Comparison of ENCODE assay signal across 16 cellular contexts in genomic region chr5:134948929-134949328, GRCh38. TPM values are rescaled to one million over a fixed set of nuclear protein-coding genes. Genes with fewer than 3 reads are reported as not detected.
A peak's percentile ranks its signal among the peaks of the same experiment; 100 is the strongest.
DNase-seq lines count a peak whose midpoint lies in the region; ATAC-seq and TF ChIP-seq lines count a peak whose summit lies in the region.
"Had no signal": no experiment of that assay in that cellular context is flagged by ENCODE, and none has a peak within 500 bp of the region (broad histone marks: within the 10 kb centered on the region; RNA-seq: fewer than 3 reads in every experiment).

No MANE protein-coding gene starts in this region.

- TF ChIP-seq CTCF in heart left ventricle (IDR thresholded peaks at IDR 0.05) (no peak), right atrium auricular region (IDR thresholded peaks at IDR 0.05) (no peak), mammary epithelial cell (conservative IDR thresholded peaks at IDR 0.05 in 1 of 2, IDR thresholded peaks at IDR 0.05 in 1 of 2; ENCODE audit: extremely low read depth in 1 of 2, insufficient read depth in 1 of 2, low read depth in 1 of 2, low read length in 2 of 2) (no peak), H9 (conservative IDR thresholded peaks at IDR 0.05) (no peak), lower leg skin (IDR thresholded peaks at IDR 0.05) (no peak)

- no peak overlapping the region for H3K27ac ChIP-seq in heart left ventricle
- H3K27ac ChIP-seq in right atrium auricular region: no peak overlapping the region
- no peak overlapping the region for H3K27ac ChIP-seq in mammary epithelial cell (ENCODE audit: insufficient read depth, low read depth, low read length)
- no peak overlapping the region for H3K27ac ChIP-seq in H9 (ENCODE audit: insufficient read length, low read depth, low read length)
- H3K27ac ChIP-seq: Peyer's patch, thyroid gland had no signal

- no peak overlapping the region for H4K5ac ChIP-seq in H9 (ENCODE audit: insufficient read length, low read depth, low read length)

- dilution Hi-C loops in mammary epithelial cell (cut with HindIII; ENCODE audit: low sequenced_read_pairs): no loop called here

- H4K91ac ChIP-seq in H9 (ENCODE audit: insufficient read length, low read depth, low read length): no peak overlapping the region

- no peak overlapping the region for H2BK5ac ChIP-seq in H9 (ENCODE audit: insufficient read length, low read length)

- H3K36me3 ChIP-seq in heart left ventricle (no peaks in the 10 kb centered on the region), right atrium auricular region (no peaks in the 10 kb centered on the region), mammary epithelial cell (ENCODE audit: insufficient read depth, low read length) (peaks cover 2% of the 10 kb centered on the region)
- H3K36me3 ChIP-seq: Peyer's patch, thyroid gland had no signal

- no peak overlapping the region for H2BK15ac ChIP-seq in H9 (ENCODE audit: low read depth, low read length)

- H3K14ac ChIP-seq in H9 (ENCODE audit: insufficient read depth, low read length): no peak overlapping the region

- no peak overlapping the region for H2AK5ac ChIP-seq in H9 (ENCODE audit: insufficient read length, low read length)

- peaks cover 0 to 18% (median 8%) of the 10 kb centered on the region in 12 donors for H3K4me1 ChIP-seq in heart left ventricle
- H3K4me1 ChIP-seq in right atrium auricular region: peaks cover 0 to 10% of the 10 kb centered on the region in 2 donors
- no peaks in the 10 kb centered on the region for H3K4me1 ChIP-seq in mammary epithelial cell (ENCODE audit: insufficient read depth, low read length)
- no peaks in the 10 kb centered on the region for H3K4me1 ChIP-seq in H9 (ENCODE audit: insufficient read depth, low read length)
- H3K4me1 ChIP-seq: Peyer's patch had no signal

- H3K27me3 ChIP-seq in heart left ventricle (no peaks in the 10 kb centered on the region), right atrium auricular region (no peaks in the 10 kb centered on the region), mammary epithelial cell (ENCODE audit: insufficient read depth, low read length) (no peaks in the 10 kb centered on the region), H9 (ENCODE audit: insufficient read depth, low read length) (no peaks in the 10 kb centered on the region)
- H3K27me3 ChIP-seq: Peyer's patch, thyroid gland had no signal

- no peaks in the 10 kb centered on the region for H4K20me1 ChIP-seq in mammary epithelial cell (ENCODE audit: insufficient read depth, low read length)
- H4K20me1 ChIP-seq in H9 (ENCODE audit: control insufficient read depth, insufficient read depth, insufficient read length): no peaks in the 10 kb centered on the region

- no peak overlapping the region for H3K9ac ChIP-seq in mammary epithelial cell (ENCODE audit: insufficient read depth, low read length)
- no peak overlapping the region for H3K9ac ChIP-seq in H9 (ENCODE audit: extremely low read depth, insufficient read length, low read length)

- ATAC-seq in heart left ventricle: peak in 3 of 4 donors; percentile 57 to 86 (median 66)
- ATAC-seq in activated naive CD4-positive, alpha-beta T cell treated with anti-CD3 and anti-CD28 coated beads, Interleukin-2, amount 50 U/mL, for 72 hours: no peak

- BruUV-seq in mammary epithelial cell (replicated peaks; lab: Mats Ljungman, UMichigan): no TSS peak

- H3T11ph ChIP-seq in H9 (ENCODE audit: low read length): no peak overlapping the region

- H3K4me2 ChIP-seq in mammary epithelial cell (ENCODE audit: insufficient read depth, low read depth, low read length): no peak overlapping the region
- H3K4me2 ChIP-seq in H9 (ENCODE audit: insufficient read depth, insufficient read length, low read length): no peak overlapping the region

- no peaks in the 10 kb centered on the region for H3K79me1 ChIP-seq in H9 (ENCODE audit: insufficient read depth, low read depth, low read length, poor library complexity, severe bottlenecking)

- peaks cover 0 to 2% (median 0%) of the 10 kb centered on the region in 3 experiments; a peak in 1 of 7 replicates for H3K36me3 Mint-ChIP-seq in H9 (ENCODE audit: insufficient read depth in 1 of 3, low read depth in 3 of 3)
- peaks cover 0 to under 1% of the 10 kb centered on the region in 2 donors for H3K36me3 Mint-ChIP-seq in activated naive CD4-positive, alpha-beta T cell treated with anti-CD3 and anti-CD28 coated beads, Interleukin-2, amount 50 U/mL, for 72 hours

- no peak overlapping the region for H3K4ac ChIP-seq in H9 (ENCODE audit: low read depth, low read length)

- no peak overlapping the region for H2BK120ac ChIP-seq in H9 (ENCODE audit: low read depth, low read length, poor library complexity, severe bottlenecking)

- no peak overlapping the region for H3K56ac ChIP-seq in H9 (ENCODE audit: insufficient read length, low read depth, low read length)

- H3K4me3 ChIP-seq in heart left ventricle: no peak overlapping the region
- H3K4me3 ChIP-seq in right atrium auricular region: no peak overlapping the region
- H3K4me3 ChIP-seq in mammary epithelial cell (replicated peaks in 1 of 3; ENCODE audit: insufficient read depth in 1 of 3, low read depth in 2 of 3, low read length in 3 of 3): no peak overlapping the region
- H3K4me3 ChIP-seq in lower leg skin (ENCODE audit: low read depth, poor library complexity, severe bottlenecking): no peak overlapping the region
- H3K4me3 ChIP-seq: Peyer's patch, thyroid gland had no signal

- intact Hi-C loops in heart left ventricle (cut with DNase I): no loop called here
- intact Hi-C loops in mammary epithelial cell (cut with micrococcal nuclease): no loop called here
- intact Hi-C loops in head of caudate nucleus (cut with DNase I): no loop called here
- intact Hi-C loops in lower leg skin (cut with DNase I; ENCODE audit: low total_unique reads): no loop called here

- no peaks in the 10 kb centered on the region; a peak in 1 of 5 replicates for H3K9me3 Mint-ChIP-seq in H9
- peaks cover 0 to 2% of the 10 kb centered on the region in 2 donors for H3K9me3 Mint-ChIP-seq in activated naive CD4-positive, alpha-beta T cell treated with anti-CD3 and anti-CD28 coated beads, Interleukin-2, amount 50 U/mL, for 72 hours
- H3K9me3 Mint-ChIP-seq: activated CD4-positive, alpha-beta T cell treated with anti-CD3 and anti-CD28 coated beads, Interleukin-2, amount 10 ng/mL, durations not matched to agents 7 days and 5 days; IgD-negative memory B cell had no signal

- no peaks in the 10 kb centered on the region for H3K27me3 Mint-ChIP-seq in H9 (ENCODE audit: low read depth)
- H3K27me3 Mint-ChIP-seq: activated CD4-positive, alpha-beta T cell treated with anti-CD3 and anti-CD28 coated beads, Interleukin-2, amount 10 ng/mL, durations not matched to agents 7 days and 5 days; IgD-negative memory B cell had no signal

- no peak for TF ChIP-seq POLR2A in heart left ventricle (IDR thresholded peaks at IDR 0.05)
- TF ChIP-seq POLR2A in lower leg skin (IDR thresholded peaks at IDR 0.05): no peak

- H3K4me3 Mint-ChIP-seq in H9: no peak overlapping the region
- H3K4me3 Mint-ChIP-seq: activated CD4-positive, alpha-beta T cell treated with anti-CD3 and anti-CD28 coated beads, Interleukin-2, amount 10 ng/mL, durations not matched to agents 7 days and 5 days; endodermal cell; IgD-negative memory B cell had no signal

- CTCF ChIA-PET in mammary epithelial cell (lab: Charles Lee; ENCODE audit: low non-redundant PET): no interaction called here

- no peak overlapping the region for H2BK20ac ChIP-seq in H9 (ENCODE audit: low read depth, low read length, poor library complexity, severe bottlenecking)

- H2BK12ac ChIP-seq in H9 (ENCODE audit: insufficient read length, low read depth, low read length): no peak overlapping the region

- peaks cover 0 to 2% of the 10 kb centered on the region in 2 experiments; a peak in 1 of 4 replicates for H3K4me1 Mint-ChIP-seq in H9
- H3K4me1 Mint-ChIP-seq: activated CD4-positive, alpha-beta T cell treated with anti-CD3 and anti-CD28 coated beads, Interleukin-2, amount 10 ng/mL, durations not matched to agents 7 days and 5 days; IgD-negative memory B cell had no signal

- H3K79me2 ChIP-seq in mammary epithelial cell (ENCODE audit: insufficient read depth, low read length): no peaks in the 10 kb centered on the region
- no peaks in the 10 kb centered on the region for H3K79me2 ChIP-seq in H9 (ENCODE audit: insufficient read depth, low read length)

- no peak overlapping the region for H4K8ac ChIP-seq in H9 (replicated peaks; ENCODE audit: insufficient read length, low read depth, low read length)

- no peak overlapping the region for H3K18ac ChIP-seq in H9 (ENCODE audit: insufficient read length, low read depth, low read length)

- 42 to 59% (median 53%) methylated on average over 5 of the region's 5 CpGs for WGBS in heart left ventricle, 4 donors
- 51% methylated on average over 5 of the region's 5 CpGs for whole genome bisulfite sequencing in mammary epithelial cell (ENCODE audit: low coverage, missing lambda C conversion rate)
- no CpG with 5 or more reads among the region's 5 CpGs for WGBS in H9 (ENCODE audit: extremely low coverage, insufficient read length, low lambda C conversion rate)
- WGBS in lower leg skin, 2 donors: 44 to 51% methylated on average over 5 of the region's 5 CpGs

- H3K9me3 ChIP-seq in heart left ventricle: peaks cover 0 to 5% (median under 1%) of the 10 kb centered on the region in 12 donors
- H3K9me3 ChIP-seq in right atrium auricular region: peaks cover 0 to 3% of the 10 kb centered on the region in 2 donors
- no peaks in the 10 kb centered on the region for H3K9me3 ChIP-seq in mammary epithelial cell (replicated peaks; ENCODE audit: insufficient read depth, low read length)
- H3K9me3 ChIP-seq in H9 (ENCODE audit: control insufficient read depth, low read depth, low read length): no peaks in the 10 kb centered on the region
- H3K9me3 ChIP-seq: Peyer's patch, thyroid gland had no signal

- H2AFZ ChIP-seq in mammary epithelial cell (ENCODE audit: low read depth, low read length): no peak overlapping the region
- H2AFZ ChIP-seq in H9 (ENCODE audit: low read length): no peak overlapping the region

- H3K23me2 ChIP-seq in H9 (ENCODE audit: insufficient read length, low read depth, low read length, poor library complexity, severe bottlenecking): no peaks in the 10 kb centered on the region

- DNase-seq in heart left ventricle (peak in 4 of 5 donors; percentile 20 to 54 (median 33)), right atrium auricular region (ENCODE audit: low spot score) (no peak), mammary epithelial cell (peak; percentile 5), head of caudate nucleus (peak in 23 of 42 donors; percentile 9 to 58 (median 29)), H9 (no peak), H4 (ENCODE audit: low spot score) (no peak), lower leg skin (ENCODE audit: low spot score in 2 of 2) (no peak)
- no peak for DNase-seq in activated naive CD4-positive, alpha-beta T cell treated with anti-CD3 and anti-CD28 coated beads, Interleukin-2, amount 50 U/mL, for 72 hours (ENCODE audit: low spot score in 2 of 2)
- DNase-seq: activated CD4-positive, alpha-beta T cell treated with anti-CD3 and anti-CD28 coated beads, Interleukin-2, amount 10 ng/mL, durations not matched to agents 7 days and 5 days; endodermal cell; NCI-H187 treated with DMSO at 0.1 percent for 48 hours; NCI-H526 treated with DMSO at 0.1 percent for 48 hours; Peyer's patch; stimulated activated CD4-positive, alpha-beta T cell treated with anti-CD3 and anti-CD28 coated beads, Interleukin-15, amount 100 ng/mL, for 24 hours had no signal

- no peak overlapping the region for H3K23ac ChIP-seq in H9 (ENCODE audit: insufficient read length, low read depth, low read length)

- no peak overlapping the region for H3K27ac Mint-ChIP-seq in H9
- H3K27ac Mint-ChIP-seq in activated naive CD4-positive, alpha-beta T cell treated with anti-CD3 and anti-CD28 coated beads, Interleukin-2, amount 50 U/mL, for 72 hours: peak overlapping the region in 1 of 2 donors; percentile 44
- H3K27ac Mint-ChIP-seq: activated CD4-positive, alpha-beta T cell treated with anti-CD3 and anti-CD28 coated beads, Interleukin-2, amount 10 ng/mL, durations not matched to agents 7 days and 5 days; endodermal cell; IgD-negative memory B cell had no signal

- in situ Hi-C loops in mammary epithelial cell (cut with MboI; ENCODE audit: low sequenced_read_pairs in 2 of 2): no loop called here

RNA-seq across cellular contexts. Expression of gene CATSPER3, which starts 18.8 kb away (rescaled TPM):
- total RNA-seq in heart left ventricle (under 1 TPM in 7 of 9 donors, not detected in 2; 0.54 to 0.98 (median 0.72) TPM), right atrium auricular region (under 1 TPM; 0.39 to 0.44 TPM), mammary epithelial cell (not detected), H9 (2021) (0.31 and 0.50 TPM in 2 replicates), lower leg skin (under 1 TPM in 2 of 4 donors, not detected in 2; 0.23 to 0.59 TPM)
- polyA plus RNA-seq in heart left ventricle (under 1 TPM; 0.38 to 0.61 TPM), mammary epithelial cell (0.09 TPM)
- polyA minus RNA-seq in mammary epithelial cell: not detected
- total RNA-seq in H4 (2014; rRNA removed; shearing (Covaris generic)): 0.08 TPM in 1 of 2 replicates, not detected in the other
- under 1 TPM; 0.23 to 0.51 TPM for total RNA-seq in activated naive CD4-positive, alpha-beta T cell treated with anti-CD3 and anti-CD28 coated beads, Interleukin-2, amount 50 U/mL, for 72 hours
- polyA plus RNA-seq: IgD-negative memory B cell had no signal

RNA-seq across cellular contexts. Expression of gene PCBD2, which starts 44.0 kb away (rescaled TPM):
- total RNA-seq in heart left ventricle (10 to 100 TPM; 14.0 to 31.6 (median 21.2) TPM), right atrium auricular region (10 to 100 TPM; 10.9 to 19.1 TPM), mammary epithelial cell (1 to 10 TPM; 4.5 to 8.3 TPM), H9 (2021) (11.0 and 11.9 TPM in 2 replicates), lower leg skin (10 to 100 TPM in 1 of 4 donors, 1 to 10 TPM in 3; 2.3 to 10.6 (median 5.5) TPM)
- polyA plus RNA-seq in heart left ventricle (10 to 100 TPM in 1 of 2 donors, 1 to 10 TPM in 1; 9.1 to 10.4 TPM), mammary epithelial cell (3.0 TPM)
- not detected for polyA minus RNA-seq in mammary epithelial cell
- 7.6 and 9.9 TPM in 2 replicates for total RNA-seq in H4 (2014; rRNA removed; shearing (Covaris generic))
- 10 to 100 TPM in 1 of 2 donors, 1 to 10 TPM in 1; 5.7 to 14.1 TPM for total RNA-seq in activated naive CD4-positive, alpha-beta T cell treated with anti-CD3 and anti-CD28 coated beads, Interleukin-2, amount 50 U/mL, for 72 hours

Comparison
In these comparisons a context has a peak if more than half of its experiments do, and no peak if none do; other contexts are left out.
1. DNase-seq: peak in heart left ventricle (4 of 5), mammary epithelial cell (single experiment) and head of caudate nucleus (23 of 42); none in right atrium auricular region (single experiment), H9 (single experiment), H4 (single experiment), activated naive CD4-positive, alpha-beta T cell treated with anti-CD3 and anti-CD28 coated beads, Interleukin-2, amount 50 U/mL, for 72 hours (0 of 2) and lower leg skin (0 of 2).
2. ATAC-seq: peak in heart left ventricle (3 of 4); none in activated naive CD4-positive, alpha-beta T cell treated with anti-CD3 and anti-CD28 coated beads, Interleukin-2, amount 50 U/mL, for 72 hours (0 of 2).